ENCODE assay signal across 28 cellular contexts in the genomic region with DNA sequence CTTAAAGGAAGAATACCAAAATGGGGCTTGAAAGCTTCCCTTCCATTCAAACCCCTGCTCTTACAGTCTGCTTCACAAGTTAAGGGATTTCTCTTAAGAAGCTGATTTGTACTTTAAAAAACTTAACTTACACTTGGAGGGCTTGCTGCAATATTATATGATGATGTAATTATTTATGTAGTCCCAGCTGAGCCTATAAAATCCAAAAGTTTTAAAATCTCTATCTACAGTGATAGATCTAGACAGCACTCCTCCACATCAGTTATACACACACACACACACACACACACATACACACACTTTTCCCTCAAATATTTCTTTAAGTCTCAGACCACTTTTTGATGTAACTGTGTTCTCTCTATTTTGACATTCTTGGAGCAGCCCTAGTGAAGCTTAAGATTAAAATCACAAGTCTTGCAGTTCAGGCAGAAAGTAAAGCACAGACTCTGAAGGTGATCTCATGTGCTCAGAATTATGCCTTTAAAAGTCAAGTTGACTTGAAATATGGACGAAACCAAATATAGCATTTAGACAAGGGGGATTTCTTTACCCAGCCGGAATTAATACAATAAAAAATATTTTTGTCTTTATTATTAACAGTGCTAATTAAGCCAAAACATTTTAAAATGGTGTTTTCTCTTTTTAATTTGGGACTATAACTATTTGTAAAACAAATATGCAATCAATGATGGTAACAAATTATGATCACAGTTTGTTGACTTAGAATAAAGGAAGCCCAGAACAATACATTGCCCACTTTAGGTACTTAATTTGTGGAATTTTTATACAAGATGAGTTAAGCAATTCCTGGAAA.
DNase-seq lines count a peak whose midpoint lies in the region; ATAC-seq, FAIRE-seq and TF ChIP-seq lines count a peak whose summit lies in the region.
"Had no signal": no experiment of that assay in that cellular context is flagged by ENCODE, and none has a peak within 500 bp of the region (broad histone marks: within the 10 kb centered on the region; RNA-seq: fewer than 3 reads in every experiment).

No MANE protein-coding gene starts in this region.

- CTCF ChIA-PET in HEK293T (lab: Yijun Ruan, JAX) = interaction anchor here (0.6 kb wide), 1 partner anchor 1768 kb away, joined by 3 read pairs; no protein-coding TSS in a partner anchor
- CTCF ChIA-PET in K562 (lab: Yijun Ruan, JAX; ENCODE audit: low intra/inter-chr PET ratio) = no interaction called here

- H3K79me2 ChIP-seq in K562 (ENCODE audit: control insufficient read depth, insufficient read depth, low read length) = no peaks in the 10 kb centered on the region
- no peaks in the 10 kb centered on the region for H3K79me2 ChIP-seq in hepatocyte
- no peaks in the 10 kb centered on the region for H3K79me2 ChIP-seq in smooth muscle cell (ENCODE audit: low read depth)

- no peak for TF ChIP-seq RAD21 in K562 (CRISPR knock-in tag; conservative IDR thresholded peaks at IDR 0.05 in 1 of 2, IDR thresholded peaks at IDR 0.05 in 1 of 2)

- no peak for FAIRE-seq in K562 (lab: Jason Lieb, UNC)
- FAIRE-seq: H54, HepG2 had no signal

- POLR2A ChIA-PET in HEK293T (lab: Yijun Ruan, JAX) = interaction anchor here (1.0 to 1.3 kb wide), 2 partner anchors 14 to 105 kb away, joined by 3 to 5 read pairs; partner anchors contain the start of gene COX7A2
- POLR2A ChIA-PET in K562 (lab: Yijun Ruan, JAX) = no interaction called here

- H3K4me2 ChIP-seq in K562 (ENCODE audit: insufficient read depth, low read length) (no peak overlapping the region), hepatocyte (peak overlapping the region; percentile 87), smooth muscle cell (peak overlapping the region; percentile 6)
- H3K4me2 ChIP-seq: BLaER1 treated with 17β-estradiol and CSF1 and Interleukin-3, amounts not matched to agents 10 nM and 100 nM had no signal

- H3K9ac ChIP-seq in K562 (ENCODE audit: insufficient read depth in 1 of 2, low read depth in 2 of 2, low read length in 2 of 2) = no peak overlapping the region
- H3K9ac ChIP-seq in smooth muscle cell (ENCODE audit: low read depth) = no peak overlapping the region
- H3K9ac ChIP-seq: BLaER1 treated with 17β-estradiol and CSF1 and Interleukin-3, amounts not matched to agents 10 nM and 100 nM had no signal

- WGBS in K562 (ENCODE audit: insufficient coverage, low coverage, missing lambda C conversion rate) = 23% methylated on average over 2 of the region's 2 CpGs
- 79% methylated on average over 2 of the region's 2 CpGs for WGBS in hepatocyte (ENCODE audit: low lambda C conversion rate, missing lambda C conversion rate)
- 90% methylated on average over 2 of the region's 2 CpGs for WGBS in smooth muscle cell (ENCODE audit: low lambda C conversion rate)

- H3K27me3 ChIP-seq in K562 (ENCODE audit: control insufficient read depth in 2 of 2, insufficient read depth in 2 of 2, low read length in 2 of 2) (peaks cover 0 to 3% of the 10 kb centered on the region in 2 experiments; a peak in 1 of 5 replicates), hepatocyte (no peaks in the 10 kb centered on the region), smooth muscle cell (ENCODE audit: low read depth) (no peaks in the 10 kb centered on the region), dorsolateral prefrontal cortex (no peaks in the 10 kb centered on the region)
- H3K27me3 ChIP-seq: BLaER1 treated with 17β-estradiol and CSF1 and Interleukin-3, amounts not matched to agents 10 nM and 100 nM; body of pancreas had no signal

- no peak overlapping the region for H3K27ac Mint-ChIP-seq in activated T-cell treated with anti-CD3 and anti-CD28 coated beads, Interleukin-2, amount 50 U/mL, for 72 hours
- H3K27ac Mint-ChIP-seq: activated CD4-positive, alpha-beta T cell treated with anti-CD3 and anti-CD28 coated beads, Interleukin-2, amount 10 ng/mL, durations not matched to agents 24 days and 14 days; activated naive CD8-positive, alpha-beta T cell treated with anti-CD3 and anti-CD28 coated beads, Interleukin-2, amount 10 ng/mL, durations not matched to agents 7 days and 5 days; memory B cell; WTC11 had no signal

- no peaks in the 10 kb centered on the region for H3F3A ChIP-seq in smooth muscle cell (ENCODE audit: low read depth)

- H3K4me1 Mint-ChIP-seq in activated T-cell treated with anti-CD3 and anti-CD28 coated beads, Interleukin-2, amount 50 U/mL, for 72 hours (ENCODE audit: low read depth) = peaks cover 6% of the 10 kb centered on the region
- H3K4me1 Mint-ChIP-seq: activated CD4-positive, alpha-beta T cell treated with anti-CD3 and anti-CD28 coated beads, Interleukin-2, amount 10 ng/mL, durations not matched to agents 24 days and 14 days; memory B cell had no signal

- H3K4me1 ChIP-seq in K562 (replicated peaks in 1 of 2; ENCODE audit: control insufficient read depth in 2 of 2, insufficient read depth in 2 of 2, low read length in 2 of 2) (peaks cover 6 to 8% of the 10 kb centered on the region in 2 experiments; a peak in 3 of 5 replicates), hepatocyte (ENCODE audit: insufficient read depth) (peaks cover 26% of the 10 kb centered on the region), smooth muscle cell (ENCODE audit: low read depth) (peaks cover 54% of the 10 kb centered on the region)
- H3K4me1 ChIP-seq: left lung had no signal

- H3K9me3 Mint-ChIP-seq in activated T-cell treated with anti-CD3 and anti-CD28 coated beads, Interleukin-2, amount 50 U/mL, for 72 hours = no peaks in the 10 kb centered on the region
- H3K9me3 Mint-ChIP-seq: activated CD4-positive, alpha-beta T cell treated with anti-CD3 and anti-CD28 coated beads, Interleukin-2, amount 10 ng/mL, durations not matched to agents 24 days and 14 days; activated naive CD8-positive, alpha-beta T cell treated with anti-CD3 and anti-CD28 coated beads, Interleukin-2, amount 10 ng/mL, durations not matched to agents 7 days and 5 days; memory B cell; WTC11 had no signal

- DNase-seq in HEK293T (ENCODE audit: extremely low spot score) (no peak), K562 (ENCODE audit: extremely low read depth in 1 of 4, low spot score in 3 of 4) (no peak), hepatocyte (ENCODE audit: low spot score) (peak; percentile 12), smooth muscle cell (lab: John Stamatoyannopoulos, UW; ENCODE audit: unreplicated experiment) (no peak), dorsolateral prefrontal cortex (no peak), NCI-H2107 treated with DMSO at 0.1 percent for 48 hours (lab: John Stamatoyannopoulos, UW; ENCODE audit: unreplicated experiment) (no peak)
- no peak for DNase-seq in activated T-cell treated with anti-CD3 and anti-CD28 coated beads, Interleukin-2, amount 50 U/mL, for 72 hours
- DNase-seq: activated CD4-positive, alpha-beta T cell treated with anti-CD3 and anti-CD28 coated beads, Interleukin-2, amount 10 ng/mL, durations not matched to agents 24 days and 14 days; activated CD8-positive, alpha-beta memory T cell treated with anti-CD3 and anti-CD28 coated beads for 24 hours; activated effector memory CD4-positive, alpha-beta T cell treated with anti-CD3 and anti-CD28 coated beads, Interleukin-2, amount 50 U/mL, for 16 hours; activated naive CD8-positive, alpha-beta T cell treated with anti-CD3 and anti-CD28 coated beads, Interleukin-2, amount 10 ng/mL, durations not matched to agents 7 days and 5 days; activated T-cell treated with anti-CD3 and anti-CD28 coated beads for 4 hours; body of pancreas; islet precursor cell; left lung; NCI-H1694 treated with DMSO at 0.1 percent for 48 hours; NCI-H526; stimulated activated CD4-positive, alpha-beta T cell treated with anti-CD3 and anti-CD28 coated beads, Interleukin-4, amount 100 ng/mL, for 24 hours; transverse colon had no signal

- intact Hi-C loops in K562 (cut with micrococcal nuclease) (no loop called here), dorsolateral prefrontal cortex (cut with DNase I) (no loop called here)

- H3K27ac ChIP-seq in K562 (ENCODE audit: extremely low read depth, low read depth, low read length) (no peak overlapping the region), hepatocyte (peak overlapping the region; percentile 15), smooth muscle cell (ENCODE audit: low read depth) (no peak overlapping the region), dorsolateral prefrontal cortex (peak overlapping the region in 1 of 59 donors; percentile 24)
- H3K27ac ChIP-seq: BLaER1 treated with 17β-estradiol and CSF1 and Interleukin-3, amounts not matched to agents 10 nM and 100 nM; body of pancreas; HL-60; left lung; neutrophil had no signal

- no peak for TF ChIP-seq CTCF in K562 (IDR thresholded peaks at IDR 0.05 in 2 of 3, conservative IDR thresholded peaks at IDR 0.05 in 1 of 3; ENCODE audit: insufficient read depth in 2 of 3, low read depth in 1 of 3, low read length in 3 of 3)
- no peak for TF ChIP-seq CTCF in hepatocyte (IDR thresholded peaks at IDR 0.05; ENCODE audit: poor library complexity)
- TF ChIP-seq CTCF in smooth muscle cell (IDR thresholded peaks at IDR 0.05; ENCODE audit: borderline replicate concordance, insufficient read depth, poor library complexity, severe bottlenecking) = no peak
- TF ChIP-seq CTCF in dorsolateral prefrontal cortex (IDR thresholded peaks at IDR 0.05 in 54 of 56, conservative IDR thresholded peaks at IDR 0.05 in 2 of 56; ENCODE audit: low read depth in 1 of 56, partially characterized antibody in 56 of 56) = no peak

- in situ Hi-C loops in K562 (cut with MboI) = no loop called here

- peaks cover 25% of the 10 kb centered on the region for H3K27me3 Mint-ChIP-seq in activated T-cell treated with anti-CD3 and anti-CD28 coated beads, Interleukin-2, amount 50 U/mL, for 72 hours (ENCODE audit: low read depth)
- H3K27me3 Mint-ChIP-seq: progenitor cell of endocrine pancreas had no signal

- H4K20me1 ChIP-seq in K562 (replicated peaks; ENCODE audit: control insufficient read depth, insufficient read depth, low read length) (no peaks in the 10 kb centered on the region), hepatocyte (ENCODE audit: insufficient read depth, poor library complexity, severe bottlenecking) (no peaks in the 10 kb centered on the region), smooth muscle cell (ENCODE audit: low read depth) (no peaks in the 10 kb centered on the region)
- H4K20me1 ChIP-seq: BLaER1 treated with 17β-estradiol and CSF1 and Interleukin-3, amounts not matched to agents 10 nM and 100 nM had no signal

- H2AFZ ChIP-seq in K562 (ENCODE audit: low read depth, low read length) = no peak overlapping the region
- H2AFZ ChIP-seq in hepatocyte = no peak overlapping the region
- H2AFZ ChIP-seq in smooth muscle cell (ENCODE audit: low read depth) = no peak overlapping the region

- no TSS peak for BruUV-seq in K562 (replicated peaks; lab: Mats Ljungman, UMichigan)

- ATAC-seq in K562 (no peak), GM21717 (IDR thresholded peaks at IDR 0.05; ENCODE audit: unreplicated experiment) (no peak)
- ATAC-seq in activated T-cell treated with anti-CD3 and anti-CD28 coated beads, Interleukin-2, amount 50 U/mL, for 72 hours (replicated peaks in 1 of 2) = no peak

- no peaks in the 10 kb centered on the region for H3K9me1 ChIP-seq in K562 (ENCODE audit: control insufficient read depth, insufficient read depth, low read length)

- H3K9me2 ChIP-seq in hepatocyte (replicated peaks; ENCODE audit: insufficient read depth) = no peaks in the 10 kb centered on the region

- H3K36me3 Mint-ChIP-seq in activated T-cell treated with anti-CD3 and anti-CD28 coated beads, Interleukin-2, amount 50 U/mL, for 72 hours (ENCODE audit: insufficient read depth in 2 of 2) = no peaks in the 10 kb centered on the region
- H3K36me3 Mint-ChIP-seq: activated naive CD8-positive, alpha-beta T cell treated with anti-CD3 and anti-CD28 coated beads, Interleukin-2, amount 10 ng/mL, durations not matched to agents 7 days and 5 days; memory B cell; WTC11 had no signal

- H3K4me3 Mint-ChIP-seq in activated T-cell treated with anti-CD3 and anti-CD28 coated beads, Interleukin-2, amount 50 U/mL, for 72 hours = no peak overlapping the region
- H3K4me3 Mint-ChIP-seq: activated CD4-positive, alpha-beta T cell treated with anti-CD3 and anti-CD28 coated beads, Interleukin-2, amount 10 ng/mL, durations not matched to agents 24 days and 14 days; activated naive CD8-positive, alpha-beta T cell treated with anti-CD3 and anti-CD28 coated beads, Interleukin-2, amount 10 ng/mL, durations not matched to agents 7 days and 5 days; memory B cell had no signal

- H3K9me3 ChIP-seq in K562 (replicated peaks; ENCODE audit: control insufficient read depth, insufficient read depth, low read depth, low read length) = no peaks in the 10 kb centered on the region
- no peaks in the 10 kb centered on the region for H3K9me3 ChIP-seq in hepatocyte (ENCODE audit: low read depth)
- H3K9me3 ChIP-seq in smooth muscle cell (replicated peaks; ENCODE audit: low read depth) = no peaks in the 10 kb centered on the region
- H3K9me3 ChIP-seq: BLaER1 treated with 17β-estradiol and CSF1 and Interleukin-3, amounts not matched to agents 10 nM and 100 nM; body of pancreas; left lung; neutrophil; transverse colon had no signal

- TF ChIP-seq EP300 in K562 (IDR thresholded peaks at IDR 0.05; ENCODE audit: low read length) = no peak

- H3K4me3 ChIP-seq in K562 (no peak overlapping the region), hepatocyte (no peak overlapping the region), smooth muscle cell (no peak overlapping the region), dorsolateral prefrontal cortex (no peak overlapping the region)
- H3K4me3 ChIP-seq: BLaER1 treated with 17β-estradiol and CSF1 and Interleukin-3, amounts not matched to agents 10 nM and 100 nM; body of pancreas; left lung; transverse colon had no signal

- TF ChIP-seq POLR2A in K562 (conservative IDR thresholded peaks at IDR 0.05) = no peak

- H3K36me3 ChIP-seq in K562 (ENCODE audit: control insufficient read depth, insufficient read depth, low read length) = no peaks in the 10 kb centered on the region
- no peaks in the 10 kb centered on the region for H3K36me3 ChIP-seq in hepatocyte (replicated peaks; ENCODE audit: insufficient read depth, low read depth)
- no peaks in the 10 kb centered on the region for H3K36me3 ChIP-seq in smooth muscle cell (ENCODE audit: low read depth)
- H3K36me3 ChIP-seq: BLaER1 treated with 17β-estradiol and CSF1 and Interleukin-3, amounts not matched to agents 10 nM and 100 nM; left lung; neutrophil; transverse colon had no signal
